15 cellular contexts compared by ENCODE assay signal in genomic region chr12:129372876-129373275, GRCh38.
DNase-seq lines count a peak whose midpoint lies in the region; ATAC-seq and TF ChIP-seq lines count a peak whose summit lies in the region.
"Had no signal": no experiment of that assay in that cellular context is flagged by ENCODE, and none has a peak within 500 bp of the region (broad histone marks: within the 10 kb centered on the region; RNA-seq: fewer than 3 reads in every experiment).

No MANE protein-coding gene starts in this region.

- no peaks in the 10 kb centered on the region for H3K36me3 ChIP-seq in Peyer's patch
- no peaks in the 10 kb centered on the region for H3K36me3 ChIP-seq in colonic mucosa
- H3K36me3 ChIP-seq in lower lobe of right lung, result no peaks in the 10 kb centered on the region
- H3K36me3 ChIP-seq in transverse colon, result no peaks in the 10 kb centered on the region
- no peaks in the 10 kb centered on the region for H3K36me3 ChIP-seq in tibial artery
- H3K36me3 ChIP-seq in effector memory CD4-positive, alpha-beta T cell (ENCODE audit: control insufficient read depth, insufficient read depth, low read length), result no peaks in the 10 kb centered on the region
- H3K36me3 ChIP-seq: BE2C, HAP-1 had no signal

- in situ Hi-C loops in transverse colon (cut with MboI; ENCODE audit: low pct_ligation_motif_present in 1 of 4, low pct_unique_long_range_greater_than_20kb in 1 of 4, low sequenced_read_pairs in 3 of 4), result no loop called here

- H3K27me3 ChIP-seq in Peyer's patch, result no peaks in the 10 kb centered on the region
- H3K27me3 ChIP-seq in colonic mucosa, result no peaks in the 10 kb centered on the region
- no peaks in the 10 kb centered on the region for H3K27me3 ChIP-seq in lower lobe of right lung (ENCODE audit: low read depth)
- H3K27me3 ChIP-seq in transverse colon, result no peaks in the 10 kb centered on the region
- no peaks in the 10 kb centered on the region for H3K27me3 ChIP-seq in tibial artery
- no peaks in the 10 kb centered on the region for H3K27me3 ChIP-seq in effector memory CD4-positive, alpha-beta T cell (replicated peaks; ENCODE audit: control insufficient read depth, insufficient read depth, low read length, poor library complexity, severe bottlenecking)
- H3K27me3 ChIP-seq: BE2C had no signal

- 41 to 60% methylated on average over 2 to 3 of the region's 3 CpGs for WGBS in transverse colon (ENCODE audit: low coverage in 1 of 2), 2 donors

- H3K27ac ChIP-seq in Peyer's patch (peak overlapping the region in 3 of 4 donors; percentile 33 to 78 (median 70)), colonic mucosa (peak overlapping the region; percentile 46), lower lobe of right lung (no peak overlapping the region), transverse colon (peak overlapping the region; percentile 12 to 75 (median 71)), tibial artery (no peak overlapping the region)
- H3K27ac ChIP-seq in effector memory CD4-positive, alpha-beta T cell (ENCODE audit: insufficient read depth, low read length, poor library complexity, severe bottlenecking), result no peak overlapping the region
- H3K27ac ChIP-seq: GM23248 had no signal

- peak; percentile 52 to 60 for ATAC-seq in lower lobe of right lung

- TF ChIP-seq CTCF in Peyer's patch (IDR thresholded peaks at IDR 0.05), result no peak
- TF ChIP-seq CTCF in colonic mucosa (IDR thresholded peaks at IDR 0.05), result no peak
- no peak for TF ChIP-seq CTCF in lower lobe of right lung (IDR thresholded peaks at IDR 0.05)
- TF ChIP-seq CTCF in transverse colon (IDR thresholded peaks at IDR 0.05), result no peak
- TF ChIP-seq CTCF in tibial artery (IDR thresholded peaks at IDR 0.05), result no peak

- no peak overlapping the region for H3K9ac ChIP-seq in colonic mucosa (ENCODE audit: low read depth in 2 of 2, low read length in 2 of 2)
- H3K9ac ChIP-seq: GM23248 had no signal

- TF ChIP-seq POLR2A in Peyer's patch (IDR thresholded peaks at IDR 0.05) (no peak), transverse colon (IDR thresholded peaks at IDR 0.05) (no peak)

- H3K9me3 ChIP-seq in Peyer's patch (no peaks in the 10 kb centered on the region), colonic mucosa (no peaks in the 10 kb centered on the region), lower lobe of right lung (no peaks in the 10 kb centered on the region), transverse colon (no peaks in the 10 kb centered on the region), tibial artery (no peaks in the 10 kb centered on the region)
- H3K9me3 ChIP-seq in effector memory CD4-positive, alpha-beta T cell (ENCODE audit: control insufficient read depth, low read length), result no peaks in the 10 kb centered on the region
- H3K9me3 ChIP-seq: Caco-2, HAP-1 had no signal

- TF ChIP-seq EP300 in transverse colon (IDR thresholded peaks at IDR 0.05; ENCODE audit: low read depth), result no peak

- H3K4me1 ChIP-seq in Peyer's patch (peaks cover 0 to 11% (median 0%) of the 10 kb centered on the region in 4 donors), colonic mucosa (no peaks in the 10 kb centered on the region), lower lobe of right lung (no peaks in the 10 kb centered on the region), transverse colon (peaks cover 0 to 7% (median 2%) of the 10 kb centered on the region in 4 donors), tibial artery (no peaks in the 10 kb centered on the region)
- H3K4me1 ChIP-seq in effector memory CD4-positive, alpha-beta T cell (ENCODE audit: control insufficient read depth, insufficient read depth, low read length, poor library complexity, severe bottlenecking), result no peaks in the 10 kb centered on the region
- H3K4me1 ChIP-seq: BE2C, Caco-2, HAP-1 had no signal

- no peak overlapping the region for H3K4me3 ChIP-seq in Peyer's patch
- no peak overlapping the region for H3K4me3 ChIP-seq in colonic mucosa
- no peak overlapping the region for H3K4me3 ChIP-seq in lower lobe of right lung
- H3K4me3 ChIP-seq in transverse colon, result no peak overlapping the region
- no peak overlapping the region for H3K4me3 ChIP-seq in tibial artery
- no peak overlapping the region for H3K4me3 ChIP-seq in effector memory CD4-positive, alpha-beta T cell (ENCODE audit: insufficient read depth, low read depth, low read length, poor library complexity, severe bottlenecking)
- H3K4me3 ChIP-seq: GM23248, HAP-1 had no signal

- intact Hi-C loops in colonic mucosa (cut with DNase I) (no loop called here), lower lobe of right lung (cut with DNase I) (no loop called here), transverse colon (cut with DNase I; ENCODE audit: low total_unique reads) (no loop called here), tibial artery (cut with DNase I; ENCODE audit: low total_unique reads) (no loop called here)

- DNase-seq in Peyer's patch (peak in 1 of 3 donors; percentile 75), colonic mucosa (peak; percentile 32), lower lobe of right lung (no peak), transverse colon (peak; percentile 36), tibial artery (no peak), NCI-H187 treated with DMSO at 0.1 percent for 48 hours (lab: John Stamatoyannopoulos, UW) (no peak)
- no peak for DNase-seq in effector memory CD4-positive, alpha-beta T cell
- DNase-seq: BE2C; C1 segment of cervical spinal cord; Caco-2; CD4-positive, CD25-positive, alpha-beta regulatory T cell; DMS79 treated with DMSO at 0.1 percent for 48 hours; GF-D8; GM23248 had no signal

Comparison
In these comparisons a context has a peak if more than half of its experiments do, and no peak if none do; other contexts are left out.
1. DNase-seq: peak in colonic mucosa (single experiment) and transverse colon (single experiment); none in lower lobe of right lung (single experiment), tibial artery (0 of 2), effector memory CD4-positive, alpha-beta T cell (0 of 3) and NCI-H187 treated with DMSO at 0.1 percent for 48 hours (single experiment).
2. H3K27ac ChIP-seq: peak in Peyer's patch (3 of 4), colonic mucosa (single experiment) and transverse colon (4 of 4); none in lower lobe of right lung (single experiment), tibial artery (0 of 2) and effector memory CD4-positive, alpha-beta T cell (single experiment).